1 cellular context compared by ENCODE assay signal in the genomic region with DNA sequence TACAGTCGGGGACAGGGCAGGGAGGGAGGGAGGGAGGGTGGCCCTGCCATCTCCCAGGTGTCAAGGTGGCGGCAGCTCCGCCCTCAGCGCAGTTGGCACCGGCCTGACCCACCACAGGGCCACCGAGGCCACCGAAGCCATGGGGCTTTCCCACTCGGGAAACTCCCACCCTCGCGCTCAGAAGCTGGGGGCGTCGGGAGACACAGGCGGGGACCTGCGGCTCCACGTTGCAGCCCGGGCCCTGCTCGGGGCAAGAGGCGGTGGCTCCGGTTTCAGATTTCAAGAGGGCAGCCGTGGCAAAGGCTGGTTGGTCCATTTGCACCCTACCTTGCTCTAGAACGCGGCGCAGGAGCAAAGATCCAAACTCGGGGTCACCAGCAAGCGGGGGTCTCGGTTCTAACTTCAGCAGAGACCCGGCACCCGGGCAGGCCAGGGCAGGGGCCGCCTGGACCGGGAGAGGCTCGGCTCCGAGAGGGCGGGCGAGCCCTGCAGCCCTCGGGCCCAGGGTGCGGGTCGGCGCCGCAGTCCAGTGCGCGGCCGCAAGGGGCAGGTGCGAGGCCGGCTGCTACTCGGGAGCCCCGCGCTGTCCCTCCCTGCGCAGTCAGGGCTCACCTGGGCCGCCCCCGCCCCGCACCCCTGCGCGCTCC.
TF ChIP-seq lines count a peak whose summit lies in the region.

No MANE protein-coding gene starts in this region.

TF ChIP-seq in HepG2, 621 proteins besides CTCF, POLR2A, EP300 and RAD21 (continued from another document and continues in another):
- TF ChIP-seq, protein P1, sequence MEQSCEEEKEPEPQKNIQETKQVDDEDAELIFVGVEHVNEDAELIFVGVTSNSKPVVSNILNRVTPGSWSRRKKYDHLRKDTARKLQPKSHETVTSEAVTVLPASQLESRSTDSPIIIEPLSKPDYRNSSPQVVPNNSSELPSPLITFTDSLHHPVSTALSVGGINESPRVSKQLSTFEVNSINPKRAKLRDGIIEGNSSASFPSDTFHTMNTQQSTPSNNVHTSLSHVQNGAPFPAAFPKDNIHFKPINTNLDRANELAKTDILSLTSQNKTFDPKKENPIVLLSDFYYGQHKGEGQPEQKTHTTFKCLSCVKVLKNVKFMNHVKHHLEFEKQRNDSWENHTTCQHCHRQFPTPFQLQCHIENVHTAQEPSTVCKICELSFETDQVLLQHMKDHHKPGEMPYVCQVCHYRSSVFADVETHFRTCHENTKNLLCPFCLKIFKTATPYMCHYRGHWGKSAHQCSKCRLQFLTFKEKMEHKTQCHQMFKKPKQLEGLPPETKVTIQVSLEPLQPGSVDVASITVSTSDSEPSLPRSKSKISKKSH (CRISPR knock-in tag; IDR thresholded peaks at IDR 0.05; ENCODE audit: borderline replicate concordance): 0 out of 2 replicates have a peak, but pooled peaks have one; percentile 26
- 0 out of 2 replicates have a peak, but pooled peaks have one; percentile 38 for TF ChIP-seq SALL2 (CRISPR knock-in tag; IDR thresholded peaks at IDR 0.05)
- TF ChIP-seq ZNF326 (CRISPR knock-in tag; IDR thresholded peaks at IDR 0.05; ENCODE audit: borderline replicate concordance): no peak
- TF ChIP-seq, protein P2, sequence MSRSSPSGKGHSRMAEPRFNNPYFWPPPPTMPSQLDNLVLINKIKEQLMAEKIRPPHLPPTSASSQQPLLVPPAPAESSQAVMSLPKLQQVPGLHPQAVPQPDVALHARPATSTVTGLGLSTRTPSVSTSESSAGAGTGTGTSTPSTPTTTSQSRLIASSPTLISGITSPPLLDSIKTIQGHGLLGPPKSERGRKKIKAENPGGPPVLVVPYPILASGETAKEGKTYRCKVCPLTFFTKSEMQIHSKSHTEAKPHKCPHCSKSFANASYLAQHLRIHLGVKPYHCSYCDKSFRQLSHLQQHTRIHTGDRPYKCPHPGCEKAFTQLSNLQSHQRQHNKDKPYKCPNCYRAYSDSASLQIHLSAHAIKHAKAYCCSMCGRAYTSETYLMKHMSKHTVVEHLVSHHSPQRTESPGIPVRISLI (CRISPR knock-in tag; IDR thresholded peaks at IDR 0.05; ENCODE audit: borderline replicate concordance): 0 out of 2 replicates have a peak, but pooled peaks have one; percentile 29
- 0 out of 2 replicates have a peak, but pooled peaks have one; percentile 56 for TF ChIP-seq ZBTB7A (CRISPR knock-in tag; IDR thresholded peaks at IDR 0.05)
- peak; percentile 46 for TF ChIP-seq MED8 (CRISPR knock-in tag; IDR thresholded peaks at IDR 0.05; ENCODE audit: insufficient replicate concordance)
- peak; percentile 51; the same call in 1 of the 2 replicates for TF ChIP-seq NRL (CRISPR knock-in tag; IDR thresholded peaks at IDR 0.05; ENCODE audit: borderline replicate concordance)
- 0 out of 2 replicates have a peak, but pooled peaks have one; percentile 63 for TF ChIP-seq MEIS1 (CRISPR knock-in tag; IDR thresholded peaks at IDR 0.05; ENCODE audit: borderline replicate concordance)
- TF ChIP-seq, protein P3, sequence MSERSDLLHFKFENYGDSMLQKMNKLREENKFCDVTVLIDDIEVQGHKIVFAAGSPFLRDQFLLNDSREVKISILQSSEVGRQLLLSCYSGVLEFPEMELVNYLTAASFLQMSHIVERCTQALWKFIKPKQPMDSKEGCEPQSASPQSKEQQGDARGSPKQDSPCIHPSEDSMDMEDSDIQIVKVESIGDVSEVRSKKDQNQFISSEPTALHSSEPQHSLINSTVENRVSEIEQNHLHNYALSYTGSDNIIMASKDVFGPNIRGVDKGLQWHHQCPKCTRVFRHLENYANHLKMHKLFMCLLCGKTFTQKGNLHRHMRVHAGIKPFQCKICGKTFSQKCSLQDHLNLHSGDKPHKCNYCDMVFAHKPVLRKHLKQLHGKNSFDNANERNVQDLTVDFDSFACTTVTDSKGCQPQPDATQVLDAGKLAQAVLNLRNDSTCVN (CRISPR knock-in tag; IDR thresholded peaks at IDR 0.05; ENCODE audit: borderline replicate concordance): peak; percentile 76; the same call in 1 of the 2 replicates
- TF ChIP-seq XBP1 (CRISPR knock-in tag; IDR thresholded peaks at IDR 0.05): peak; percentile 78; the same call in 1 of the 2 replicates
- TF ChIP-seq ZNF121 (CRISPR knock-in tag; IDR thresholded peaks at IDR 0.05): 0 out of 2 replicates have a peak, but pooled peaks have one; percentile 15
- TF ChIP-seq EED (CRISPR knock-in tag; IDR thresholded peaks at IDR 0.05): peak; percentile 59; the same call in 1 of the 2 replicates
- TF ChIP-seq, protein P4, sequence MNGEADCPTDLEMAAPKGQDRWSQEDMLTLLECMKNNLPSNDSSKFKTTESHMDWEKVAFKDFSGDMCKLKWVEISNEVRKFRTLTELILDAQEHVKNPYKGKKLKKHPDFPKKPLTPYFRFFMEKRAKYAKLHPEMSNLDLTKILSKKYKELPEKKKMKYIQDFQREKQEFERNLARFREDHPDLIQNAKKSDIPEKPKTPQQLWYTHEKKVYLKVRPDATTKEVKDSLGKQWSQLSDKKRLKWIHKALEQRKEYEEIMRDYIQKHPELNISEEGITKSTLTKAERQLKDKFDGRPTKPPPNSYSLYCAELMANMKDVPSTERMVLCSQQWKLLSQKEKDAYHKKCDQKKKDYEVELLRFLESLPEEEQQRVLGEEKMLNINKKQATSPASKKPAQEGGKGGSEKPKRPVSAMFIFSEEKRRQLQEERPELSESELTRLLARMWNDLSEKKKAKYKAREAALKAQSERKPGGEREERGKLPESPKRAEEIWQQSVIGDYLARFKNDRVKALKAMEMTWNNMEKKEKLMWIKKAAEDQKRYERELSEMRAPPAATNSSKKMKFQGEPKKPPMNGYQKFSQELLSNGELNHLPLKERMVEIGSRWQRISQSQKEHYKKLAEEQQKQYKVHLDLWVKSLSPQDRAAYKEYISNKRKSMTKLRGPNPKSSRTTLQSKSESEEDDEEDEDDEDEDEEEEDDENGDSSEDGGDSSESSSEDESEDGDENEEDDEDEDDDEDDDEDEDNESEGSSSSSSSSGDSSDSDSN (CRISPR knock-in tag; IDR thresholded peaks at IDR 0.05): peak; percentile 75; the same call in 1 of the 2 replicates
- TF ChIP-seq ZNF768 (CRISPR knock-in tag; IDR thresholded peaks at IDR 0.05): peak; percentile 29; the same call in 1 of the 2 replicates
- peak; percentile 78; the same call in 1 of the 2 replicates for TF ChIP-seq SMAD1 (CRISPR knock-in tag; IDR thresholded peaks at IDR 0.05; ENCODE audit: borderline replicate concordance, low read depth)
- peak; percentile 77; the same call in 1 of the 2 replicates for TF ChIP-seq MTA1 (CRISPR knock-in tag; IDR thresholded peaks at IDR 0.05; ENCODE audit: borderline replicate concordance)
- TF ChIP-seq, protein P5, sequence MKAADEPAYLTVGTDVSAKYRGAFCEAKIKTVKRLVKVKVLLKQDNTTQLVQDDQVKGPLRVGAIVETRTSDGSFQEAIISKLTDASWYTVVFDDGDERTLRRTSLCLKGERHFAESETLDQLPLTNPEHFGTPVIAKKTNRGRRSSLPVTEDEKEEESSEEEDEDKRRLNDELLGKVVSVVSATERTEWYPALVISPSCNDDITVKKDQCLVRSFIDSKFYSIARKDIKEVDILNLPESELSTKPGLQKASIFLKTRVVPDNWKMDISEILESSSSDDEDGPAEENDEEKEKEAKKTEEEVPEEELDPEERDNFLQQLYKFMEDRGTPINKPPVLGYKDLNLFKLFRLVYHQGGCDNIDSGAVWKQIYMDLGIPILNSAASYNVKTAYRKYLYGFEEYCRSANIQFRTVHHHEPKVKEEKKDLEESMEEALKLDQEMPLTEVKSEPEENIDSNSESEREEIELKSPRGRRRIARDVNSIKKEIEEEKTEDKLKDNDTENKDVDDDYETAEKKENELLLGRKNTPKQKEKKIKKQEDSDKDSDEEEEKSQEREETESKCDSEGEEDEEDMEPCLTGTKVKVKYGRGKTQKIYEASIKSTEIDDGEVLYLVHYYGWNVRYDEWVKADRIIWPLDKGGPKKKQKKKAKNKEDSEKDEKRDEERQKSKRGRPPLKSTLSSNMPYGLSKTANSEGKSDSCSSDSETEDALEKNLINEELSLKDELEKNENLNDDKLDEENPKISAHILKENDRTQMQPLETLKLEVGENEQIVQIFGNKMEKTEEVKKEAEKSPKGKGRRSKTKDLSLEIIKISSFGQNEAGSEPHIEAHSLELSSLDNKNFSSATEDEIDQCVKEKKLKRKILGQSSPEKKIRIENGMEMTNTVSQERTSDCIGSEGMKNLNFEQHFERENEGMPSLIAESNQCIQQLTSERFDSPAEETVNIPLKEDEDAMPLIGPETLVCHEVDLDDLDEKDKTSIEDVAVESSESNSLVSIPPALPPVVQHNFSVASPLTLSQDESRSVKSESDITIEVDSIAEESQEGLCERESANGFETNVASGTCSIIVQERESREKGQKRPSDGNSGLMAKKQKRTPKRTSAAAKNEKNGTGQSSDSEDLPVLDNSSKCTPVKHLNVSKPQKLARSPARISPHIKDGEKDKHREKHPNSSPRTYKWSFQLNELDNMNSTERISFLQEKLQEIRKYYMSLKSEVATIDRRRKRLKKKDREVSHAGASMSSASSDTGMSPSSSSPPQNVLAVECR (CRISPR knock-in tag; IDR thresholded peaks at IDR 0.05; ENCODE audit: borderline replicate concordance): peak; percentile 61; the same call in 1 of the 2 replicates
- TF ChIP-seq FOXA3 (CRISPR knock-in tag; IDR thresholded peaks at IDR 0.05): 0 out of 2 replicates have a peak, but pooled peaks have one; percentile 10
- TF ChIP-seq, protein P6, sequence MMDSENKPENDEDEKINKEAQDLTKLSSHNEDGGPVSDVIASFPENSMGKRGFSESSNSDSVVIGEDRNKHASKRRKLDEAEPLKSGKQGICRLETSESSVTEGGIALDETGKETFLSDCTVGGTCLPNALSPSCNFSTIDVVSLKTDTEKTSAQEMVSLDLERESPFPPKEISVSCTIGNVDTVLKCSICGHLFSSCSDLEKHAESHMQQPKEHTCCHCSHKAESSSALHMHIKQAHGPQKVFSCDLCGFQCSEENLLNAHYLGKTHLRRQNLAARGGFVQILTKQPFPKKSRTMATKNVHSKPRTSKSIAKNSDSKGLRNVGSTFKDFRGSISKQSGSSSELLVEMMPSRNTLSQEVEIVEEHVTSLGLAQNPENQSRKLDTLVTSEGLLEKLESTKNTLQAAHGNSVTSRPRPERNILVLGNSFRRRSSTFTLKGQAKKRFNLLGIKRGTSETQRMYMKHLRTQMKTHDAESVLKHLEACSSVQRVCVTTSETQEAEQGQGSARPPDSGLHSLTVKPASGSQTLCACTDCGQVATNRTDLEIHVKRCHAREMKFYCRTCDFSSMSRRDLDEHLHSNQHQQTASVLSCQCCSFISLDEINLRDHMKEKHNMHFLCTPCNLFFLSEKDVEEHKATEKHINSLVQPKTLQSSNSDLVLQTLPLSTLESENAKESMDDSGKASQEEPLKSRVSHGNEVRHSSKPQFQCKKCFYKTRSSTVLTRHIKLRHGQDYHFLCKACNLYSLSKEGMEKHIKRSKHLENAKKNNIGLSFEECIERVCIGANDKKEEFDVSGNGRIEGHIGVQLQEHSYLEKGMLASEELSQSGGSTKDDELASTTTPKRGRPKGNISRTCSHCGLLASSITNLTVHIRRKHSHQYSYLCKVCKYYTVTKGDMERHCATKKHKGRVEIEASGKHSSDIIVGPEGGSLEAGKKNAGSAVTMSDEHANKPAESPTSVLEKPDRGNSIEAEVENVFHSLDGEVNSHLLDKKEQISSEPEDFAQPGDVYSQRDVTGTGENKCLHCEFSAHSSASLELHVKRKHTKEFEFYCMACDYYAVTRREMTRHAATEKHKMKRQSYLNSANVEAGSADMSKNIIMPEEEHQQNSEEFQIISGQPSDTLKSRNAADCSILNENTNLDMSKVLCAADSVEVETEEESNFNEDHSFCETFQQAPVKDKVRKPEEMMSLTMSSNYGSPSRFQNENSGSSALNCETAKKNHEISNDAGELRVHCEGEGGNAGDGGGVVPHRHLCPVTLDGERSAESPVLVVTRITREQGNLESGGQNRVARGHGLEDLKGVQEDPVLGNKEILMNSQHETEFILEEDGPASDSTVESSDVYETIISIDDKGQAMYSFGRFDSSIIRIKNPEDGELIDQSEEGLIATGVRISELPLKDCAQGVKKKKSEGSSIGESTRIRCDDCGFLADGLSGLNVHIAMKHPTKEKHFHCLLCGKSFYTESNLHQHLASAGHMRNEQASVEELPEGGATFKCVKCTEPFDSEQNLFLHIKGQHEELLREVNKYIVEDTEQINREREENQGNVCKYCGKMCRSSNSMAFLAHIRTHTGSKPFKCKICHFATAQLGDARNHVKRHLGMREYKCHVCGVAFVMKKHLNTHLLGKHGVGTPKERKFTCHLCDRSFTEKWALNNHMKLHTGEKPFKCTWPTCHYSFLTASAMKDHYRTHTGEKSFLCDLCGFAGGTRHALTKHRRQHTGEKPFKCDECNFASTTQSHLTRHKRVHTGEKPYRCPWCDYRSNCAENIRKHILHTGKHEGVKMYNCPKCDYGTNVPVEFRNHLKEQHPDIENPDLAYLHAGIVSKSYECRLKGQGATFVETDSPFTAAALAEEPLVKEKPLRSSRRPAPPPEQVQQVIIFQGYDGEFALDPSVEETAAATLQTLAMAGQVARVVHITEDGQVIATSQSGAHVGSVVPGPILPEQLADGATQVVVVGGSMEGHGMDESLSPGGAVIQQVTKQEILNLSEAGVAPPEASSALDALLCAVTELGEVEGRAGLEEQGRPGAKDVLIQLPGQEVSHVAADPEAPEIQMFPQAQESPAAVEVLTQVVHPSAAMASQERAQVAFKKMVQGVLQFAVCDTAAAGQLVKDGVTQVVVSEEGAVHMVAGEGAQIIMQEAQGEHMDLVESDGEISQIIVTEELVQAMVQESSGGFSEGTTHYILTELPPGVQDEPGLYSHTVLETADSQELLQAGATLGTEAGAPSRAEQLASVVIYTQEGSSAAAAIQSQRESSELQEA (CRISPR knock-in tag; IDR thresholded peaks at IDR 0.05; ENCODE audit: not compliant biosample characterization): peak; percentile 12
- TF ChIP-seq ZNF773 (CRISPR knock-in tag; IDR thresholded peaks at IDR 0.05; ENCODE audit: borderline replicate concordance): peak; percentile 15; the same call in 1 of the 2 replicates
- TF ChIP-seq, protein P7, sequence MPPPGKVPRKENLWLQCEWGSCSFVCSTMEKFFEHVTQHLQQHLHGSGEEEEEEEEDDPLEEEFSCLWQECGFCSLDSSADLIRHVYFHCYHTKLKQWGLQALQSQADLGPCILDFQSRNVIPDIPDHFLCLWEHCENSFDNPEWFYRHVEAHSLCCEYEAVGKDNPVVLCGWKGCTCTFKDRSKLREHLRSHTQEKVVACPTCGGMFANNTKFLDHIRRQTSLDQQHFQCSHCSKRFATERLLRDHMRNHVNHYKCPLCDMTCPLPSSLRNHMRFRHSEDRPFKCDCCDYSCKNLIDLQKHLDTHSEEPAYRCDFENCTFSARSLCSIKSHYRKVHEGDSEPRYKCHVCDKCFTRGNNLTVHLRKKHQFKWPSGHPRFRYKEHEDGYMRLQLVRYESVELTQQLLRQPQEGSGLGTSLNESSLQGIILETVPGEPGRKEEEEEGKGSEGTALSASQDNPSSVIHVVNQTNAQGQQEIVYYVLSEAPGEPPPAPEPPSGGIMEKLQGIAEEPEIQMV (CRISPR knock-in tag; IDR thresholded peaks at IDR 0.05; ENCODE audit: low read depth): peak; percentile 72; the same call in 1 of the 2 replicates
- TF ChIP-seq ZNF775 (CRISPR knock-in tag; IDR thresholded peaks at IDR 0.05; ENCODE audit: borderline replicate concordance): 0 out of 2 replicates have a peak, but pooled peaks have one; percentile 74
- TF ChIP-seq, protein P8, sequence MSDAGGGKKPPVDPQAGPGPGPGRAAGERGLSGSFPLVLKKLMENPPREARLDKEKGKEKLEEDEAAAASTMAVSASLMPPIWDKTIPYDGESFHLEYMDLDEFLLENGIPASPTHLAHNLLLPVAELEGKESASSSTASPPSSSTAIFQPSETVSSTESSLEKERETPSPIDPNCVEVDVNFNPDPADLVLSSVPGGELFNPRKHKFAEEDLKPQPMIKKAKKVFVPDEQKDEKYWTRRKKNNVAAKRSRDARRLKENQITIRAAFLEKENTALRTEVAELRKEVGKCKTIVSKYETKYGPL (CRISPR knock-in tag; IDR thresholded peaks at IDR 0.05): no peak
- 0 out of 2 replicates have a peak, but pooled peaks have one; percentile 40 for TF ChIP-seq ZNF274 (CRISPR knock-in tag; IDR thresholded peaks at IDR 0.05)
- peak; percentile 29; the same call in 1 of the 2 replicates for TF ChIP-seq NR1H2 (CRISPR knock-in tag; IDR thresholded peaks at IDR 0.05; ENCODE audit: borderline replicate concordance, low read depth)
- TF ChIP-seq ZNF772 (CRISPR knock-in tag; IDR thresholded peaks at IDR 0.05): peak; percentile 62
